Comparison of ENCODE assay signal across 8 cellular contexts in genomic region chr7:44309271-44310091, GRCh38. TPM values are rescaled to one million over a fixed set of nuclear protein-coding genes. Genes with fewer than 3 reads are reported as not detected.
A peak's percentile ranks its signal among the peaks of the same experiment; 100 is the strongest.
DNase-seq lines count a peak whose midpoint lies in the region; ATAC-seq and TF ChIP-seq lines count a peak whose summit lies in the region.

No MANE protein-coding gene starts in this region.

- H3K36me3 ChIP-seq in heart right ventricle, result no peaks in the 10 kb centered on the region

- H2BK20ac ChIP-seq in H9 (ENCODE audit: low read depth, low read length, poor library complexity, severe bottlenecking), result no peak overlapping the region

- H2BK5ac ChIP-seq in H9 (ENCODE audit: insufficient read length, low read length), result no peak overlapping the region

- peak; percentile 71 for DNase-seq in AG08395 (ENCODE audit: low spot score)
- peak; percentile 71 for DNase-seq in H9
- DNase-seq in activated naive CD4-positive, alpha-beta T cell treated with anti-CD3 and anti-CD28 coated beads for 36 hours, result peak; percentile 46
- peak in 1 of 2 donors; percentile 73 for DNase-seq in heart right ventricle
- peak in 8 of 10 donors; percentile 21 to 93 (median 58) for DNase-seq in posterior cingulate gyrus
- DNase-seq in NCI-H226, result no peak

- H3K4me3 Mint-ChIP-seq in H9, result peak overlapping the region; percentile 47 to 69
- H3K4me3 Mint-ChIP-seq in activated naive CD4-positive, alpha-beta T cell treated with anti-CD3 and anti-CD28 coated beads for 36 hours, result peak overlapping the region; percentile 32

- peak overlapping the region; percentile 10 to 51 (median 46) for H3K4me3 ChIP-seq in heart right ventricle

- H3K9me3 Mint-ChIP-seq in H9, result no peaks in the 10 kb centered on the region; a peak in 1 of 5 replicates
- H3K9me3 Mint-ChIP-seq in activated naive CD4-positive, alpha-beta T cell treated with anti-CD3 and anti-CD28 coated beads for 36 hours, result no peaks in the 10 kb centered on the region

- H3K27me3 Mint-ChIP-seq in H9 (ENCODE audit: low read depth), result peaks cover 72% of the 10 kb centered on the region
- H3K27me3 Mint-ChIP-seq in activated naive CD4-positive, alpha-beta T cell treated with anti-CD3 and anti-CD28 coated beads for 36 hours (ENCODE audit: low read depth), result peaks cover 8% of the 10 kb centered on the region

- H4K91ac ChIP-seq in H9 (ENCODE audit: insufficient read length, low read depth, low read length), result no peak overlapping the region

- CTCF ChIA-PET in activated naive CD4-positive, alpha-beta T cell treated with anti-CD3 and anti-CD28 coated beads for 36 hours (lab: Charles Lee), result no interaction called here

- H3K27ac Mint-ChIP-seq in H9, result no peak overlapping the region
- no peak overlapping the region for H3K27ac Mint-ChIP-seq in activated naive CD4-positive, alpha-beta T cell treated with anti-CD3 and anti-CD28 coated beads for 36 hours

- H3K14ac ChIP-seq in H9 (ENCODE audit: insufficient read depth, low read length), result peak overlapping the region; percentile 55; the same call in 1 of the 2 replicates

- H3K56ac ChIP-seq in H9 (ENCODE audit: insufficient read length, low read depth, low read length), result no peak overlapping the region

- no peak overlapping the region for H3K18ac ChIP-seq in H9 (ENCODE audit: insufficient read length, low read depth, low read length)

- H3T11ph ChIP-seq in H9 (ENCODE audit: low read length), result no peak overlapping the region

- TF ChIP-seq CTCF in H9 (conservative IDR thresholded peaks at IDR 0.05), result no peak
- no peak for TF ChIP-seq CTCF in heart right ventricle (IDR thresholded peaks at IDR 0.05)

- H3K27me3 ChIP-seq in H9 (ENCODE audit: insufficient read depth, low read length) (peaks cover 8% of the 10 kb centered on the region; the same call in 1 of the 2 replicates), heart right ventricle (peaks cover 0 to 30% (median 5%) of the 10 kb centered on the region in 7 donors)

- ATAC-seq in heart right ventricle (peak; percentile 67 to 79 (median 76)), GM21786 (IDR thresholded peaks at IDR 0.05; ENCODE audit: unreplicated experiment) (no peak), GM21381 (IDR thresholded peaks at IDR 0.05; ENCODE audit: unreplicated experiment) (no peak)

- WGBS in H9 (ENCODE audit: extremely low coverage, insufficient read length, low lambda C conversion rate), result no CpG with 5 or more reads among the region's 73 CpGs
- 12 to 18% methylated on average over 69 to 73 of the region's 73 CpGs for WGBS in heart right ventricle, 2 donors

- H4K8ac ChIP-seq in H9 (replicated peaks; ENCODE audit: insufficient read length, low read depth, low read length), result no peak overlapping the region

- no peaks in the 10 kb centered on the region for H3K79me2 ChIP-seq in H9 (ENCODE audit: insufficient read depth, low read length)

- H3K4ac ChIP-seq in H9 (ENCODE audit: low read depth, low read length), result no peak overlapping the region

- peak overlapping the region; percentile 41 for H3K4me2 ChIP-seq in H9 (ENCODE audit: insufficient read depth, insufficient read length, low read length)

- H4K5ac ChIP-seq in H9 (ENCODE audit: insufficient read length, low read depth, low read length), result no peak overlapping the region

- H3K36me3 Mint-ChIP-seq in H9 (ENCODE audit: insufficient read depth in 1 of 3, low read depth in 3 of 3), result no peaks in the 10 kb centered on the region
- no peaks in the 10 kb centered on the region for H3K36me3 Mint-ChIP-seq in activated naive CD4-positive, alpha-beta T cell treated with anti-CD3 and anti-CD28 coated beads for 36 hours (ENCODE audit: low read depth)

- H3K4me1 Mint-ChIP-seq in H9, result peaks cover 0 to 2% of the 10 kb centered on the region in 2 experiments; a peak in 1 of 4 replicates
- peaks cover 3% of the 10 kb centered on the region for H3K4me1 Mint-ChIP-seq in activated naive CD4-positive, alpha-beta T cell treated with anti-CD3 and anti-CD28 coated beads for 36 hours (ENCODE audit: low read depth)

- H3K9me3 ChIP-seq in H9 (ENCODE audit: control insufficient read depth, low read depth, low read length), result no peaks in the 10 kb centered on the region
- H3K9me3 ChIP-seq in heart right ventricle, result peaks cover 0 to 5% (median 0%) of the 10 kb centered on the region in 11 donors

- no peak overlapping the region for H2AK5ac ChIP-seq in H9 (ENCODE audit: insufficient read length, low read length)

- H2BK120ac ChIP-seq in H9 (ENCODE audit: low read depth, low read length, poor library complexity, severe bottlenecking), result no peak overlapping the region

- peaks cover 4% of the 10 kb centered on the region for H3K23me2 ChIP-seq in H9 (ENCODE audit: insufficient read length, low read depth, low read length, poor library complexity, severe bottlenecking)

- H2AFZ ChIP-seq in H9 (ENCODE audit: low read length), result no peak overlapping the region

- H2BK12ac ChIP-seq in H9 (ENCODE audit: insufficient read length, low read depth, low read length), result no peak overlapping the region

- no peaks in the 10 kb centered on the region for H3K4me1 ChIP-seq in H9 (ENCODE audit: insufficient read depth, low read length)
- peaks cover 0 to 65% (median 31%) of the 10 kb centered on the region in 9 donors for H3K4me1 ChIP-seq in heart right ventricle

- no peak overlapping the region for H2BK15ac ChIP-seq in H9 (ENCODE audit: low read depth, low read length)

- no peaks in the 10 kb centered on the region for H4K20me1 ChIP-seq in H9 (ENCODE audit: control insufficient read depth, insufficient read depth, insufficient read length)

- no peak overlapping the region for H3K23ac ChIP-seq in H9 (ENCODE audit: insufficient read length, low read depth, low read length)

- no peak overlapping the region for H3K27ac ChIP-seq in H9 (ENCODE audit: insufficient read length, low read depth, low read length)
- peak overlapping the region in 9 of 10 donors; percentile 37 to 89 (median 78) for H3K27ac ChIP-seq in heart right ventricle

- H3K79me1 ChIP-seq in H9 (ENCODE audit: insufficient read depth, low read depth, low read length, poor library complexity, severe bottlenecking), result no peaks in the 10 kb centered on the region

- H3K9ac ChIP-seq in H9 (ENCODE audit: extremely low read depth, insufficient read length, low read length), result no peak overlapping the region

- intact Hi-C loops in activated naive CD4-positive, alpha-beta T cell treated with anti-CD3 and anti-CD28 coated beads for 36 hours (cut with micrococcal nuclease), result no loop called here
- intact Hi-C loops in heart right ventricle (cut with DNase I), result loop anchor here in 7 of 10 donors (5.0 to 10.0 kb wide), 4 partner anchors 62 to 165 kb away; no protein-coding TSS in a partner anchor
- intact Hi-C loops in posterior cingulate gyrus (cut with DNase I), result no loop called here

RNA-seq across cellular contexts. Expression of gene CAMK2B, which starts 15.9 kb away (rescaled TPM):
- total RNA-seq in H9 (2021) (0.17 and 0.24 TPM in 2 replicates), heart right ventricle (100 to 1,000 TPM in 6 of 10 donors, 10 to 100 TPM in 4; 70.6 to 152 (median 126) TPM)
- total RNA-seq in activated naive CD4-positive, alpha-beta T cell treated with anti-CD3 and anti-CD28 coated beads for 36 hours, result under 1 TPM; 0.30 to 0.38 TPM
- 100 to 1,000 TPM in 1 of 2 donors, 10 to 100 TPM in 1; 30.8 to 107 TPM for polyA plus RNA-seq in heart right ventricle

Comparison
In these comparisons a context has a peak if more than half of its experiments do, and no peak if none do; other contexts are left out.
1. ATAC-seq: peak in heart right ventricle (8 of 8); none in GM21786 (single experiment) and GM21381 (single experiment).
2. RNA of gene CAMK2B, which starts 15.9 kb away (total RNA-seq): 70.6 to 152 TPM in heart right ventricle; 0.30 to 0.38 TPM in activated naive CD4-positive, alpha-beta T cell treated with anti-CD3 and anti-CD28 coated beads for 36 hours and 0.17 to 0.24 TPM in H9; every median in the first group is over 10 times any median in the second.
3. intact Hi-C loops: an anchor here in heart right ventricle (5.0 to 10.0 kb wide); none called in activated naive CD4-positive, alpha-beta T cell treated with anti-CD3 and anti-CD28 coated beads for 36 hours and posterior cingulate gyrus.